34 cellular contexts compared by ENCODE assay signal in genomic region chr6:20976391-20976790, GRCh38.
"Had no signal": no experiment of that assay in that cellular context is flagged by ENCODE, and none has a peak within 500 bp of the region (broad histone marks: within the 10 kb centered on the region; RNA-seq: fewer than 3 reads in every experiment).

No MANE protein-coding gene starts in this region.

- H3K4me3 ChIP-seq: MG63 had no signal

- DNase-seq: Karpas-422, Kasumi-1, MG63, MM.1S, MV-4-11, NCI-H1048, NCI-H1092, NCI-H1092 treated with DMSO at 0.1 percent for 48 hours, NCI-H1105, NCI-H1105 treated with DMSO at 0.1 percent for 48 hours, NCI-H1417, NCI-H1417 treated with DMSO at 0.1 percent for 48 hours, NCI-H1436, NCI-H1436 treated with DMSO at 0.1 percent for 48 hours, NCI-H146, NCI-H1694, NCI-H1694 treated with DMSO at 0.1 percent for 48 hours, NCI-H187, NCI-H187 treated with DMSO at 0.1 percent for 48 hours, NCI-H1930, NCI-H2029, NCI-H2029 treated with DMSO at 0.1 percent for 48 hours, NCI-H2081, NCI-H2081 treated with DMSO at 0.1 percent for 48 hours, NCI-H2107, NCI-H2171, NCI-H2171 treated with DMSO at 0.1 percent for 48 hours, NCI-H2227 treated with DMSO at 0.1 percent for 48 hours, NCI-H226, NCI-H345, NCI-H446, NCI-H446 treated with DMSO at 0.1 percent for 48 hours, NCI-H510A had no signal

- H3K27ac ChIP-seq: KMS-11 had no signal

- H3K9ac ChIP-seq: KMS-11 had no signal

- H3K36me3 ChIP-seq: MG63 had no signal

- H3K9me3 ChIP-seq: MG63 had no signal
